1 cellular context compared by ENCODE assay signal in the genomic region with DNA sequence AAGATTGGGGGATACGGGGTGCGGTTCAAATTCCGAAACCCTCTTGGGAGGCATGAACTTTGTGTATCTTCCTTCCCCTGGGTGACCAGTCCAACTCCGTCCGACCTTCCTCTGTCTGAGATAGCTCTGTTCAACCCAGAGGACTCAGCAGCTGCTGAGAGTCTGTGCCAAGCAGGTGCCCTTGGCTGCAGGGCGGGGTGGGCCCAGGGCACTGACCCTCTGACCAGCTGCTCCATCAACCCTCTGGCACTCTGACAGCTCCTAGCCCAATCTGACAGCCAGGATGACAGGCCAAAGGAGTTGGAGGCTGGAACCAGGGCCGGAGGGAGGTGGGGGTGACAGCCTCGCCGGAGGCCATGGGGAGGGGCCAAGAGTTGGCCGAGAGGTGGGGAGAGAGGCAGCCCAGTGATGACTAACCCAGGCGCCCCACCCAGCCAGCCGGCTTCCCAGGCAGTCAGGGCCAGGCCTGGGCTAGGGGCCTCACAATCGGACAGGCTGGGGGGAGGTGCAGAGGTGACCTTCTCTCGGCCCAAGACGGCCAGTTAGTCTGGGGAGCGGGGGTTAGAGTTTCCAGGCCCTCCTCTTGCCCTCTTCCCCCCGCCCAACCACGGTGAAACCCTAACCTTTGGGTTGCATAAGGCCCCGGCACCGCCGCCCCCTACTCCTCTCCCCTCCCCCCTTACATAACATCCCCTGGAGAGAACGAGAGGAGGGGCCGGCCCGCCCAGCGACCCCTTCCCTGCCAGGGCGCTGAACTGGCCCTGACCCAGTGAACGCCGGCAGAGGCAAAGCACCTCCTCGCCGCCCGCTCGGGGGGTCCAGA.
TF ChIP-seq lines count a peak whose summit lies in the region.

No MANE protein-coding gene starts in this region.

TF ChIP-seq in WTC11, 78 proteins besides CTCF, POLR2A, EP300 and RAD21 (continued from another document):
- no peak for TF ChIP-seq FOXP1 (CRISPR knock-in tag; IDR thresholded peaks at IDR 0.05; ENCODE audit: borderline replicate concordance)
- TF ChIP-seq ZNF263 (CRISPR knock-in tag; IDR thresholded peaks at IDR 0.05; ENCODE audit: low read depth): no peak
- no peak for TF ChIP-seq ZNF396 (CRISPR knock-in tag; IDR thresholded peaks at IDR 0.05; ENCODE audit: borderline replicate concordance)
- TF ChIP-seq, protein P1, sequence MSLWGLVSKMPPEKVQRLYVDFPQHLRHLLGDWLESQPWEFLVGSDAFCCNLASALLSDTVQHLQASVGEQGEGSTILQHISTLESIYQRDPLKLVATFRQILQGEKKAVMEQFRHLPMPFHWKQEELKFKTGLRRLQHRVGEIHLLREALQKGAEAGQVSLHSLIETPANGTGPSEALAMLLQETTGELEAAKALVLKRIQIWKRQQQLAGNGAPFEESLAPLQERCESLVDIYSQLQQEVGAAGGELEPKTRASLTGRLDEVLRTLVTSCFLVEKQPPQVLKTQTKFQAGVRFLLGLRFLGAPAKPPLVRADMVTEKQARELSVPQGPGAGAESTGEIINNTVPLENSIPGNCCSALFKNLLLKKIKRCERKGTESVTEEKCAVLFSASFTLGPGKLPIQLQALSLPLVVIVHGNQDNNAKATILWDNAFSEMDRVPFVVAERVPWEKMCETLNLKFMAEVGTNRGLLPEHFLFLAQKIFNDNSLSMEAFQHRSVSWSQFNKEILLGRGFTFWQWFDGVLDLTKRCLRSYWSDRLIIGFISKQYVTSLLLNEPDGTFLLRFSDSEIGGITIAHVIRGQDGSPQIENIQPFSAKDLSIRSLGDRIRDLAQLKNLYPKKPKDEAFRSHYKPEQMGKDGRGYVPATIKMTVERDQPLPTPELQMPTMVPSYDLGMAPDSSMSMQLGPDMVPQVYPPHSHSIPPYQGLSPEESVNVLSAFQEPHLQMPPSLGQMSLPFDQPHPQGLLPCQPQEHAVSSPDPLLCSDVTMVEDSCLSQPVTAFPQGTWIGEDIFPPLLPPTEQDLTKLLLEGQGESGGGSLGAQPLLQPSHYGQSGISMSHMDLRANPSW (CRISPR knock-in tag; conservative IDR thresholded peaks at IDR 0.05; ENCODE audit: low read depth): no peak
- no peak for TF ChIP-seq CREB1 (CRISPR knock-in tag; IDR thresholded peaks at IDR 0.05)
- TF ChIP-seq, protein P2, sequence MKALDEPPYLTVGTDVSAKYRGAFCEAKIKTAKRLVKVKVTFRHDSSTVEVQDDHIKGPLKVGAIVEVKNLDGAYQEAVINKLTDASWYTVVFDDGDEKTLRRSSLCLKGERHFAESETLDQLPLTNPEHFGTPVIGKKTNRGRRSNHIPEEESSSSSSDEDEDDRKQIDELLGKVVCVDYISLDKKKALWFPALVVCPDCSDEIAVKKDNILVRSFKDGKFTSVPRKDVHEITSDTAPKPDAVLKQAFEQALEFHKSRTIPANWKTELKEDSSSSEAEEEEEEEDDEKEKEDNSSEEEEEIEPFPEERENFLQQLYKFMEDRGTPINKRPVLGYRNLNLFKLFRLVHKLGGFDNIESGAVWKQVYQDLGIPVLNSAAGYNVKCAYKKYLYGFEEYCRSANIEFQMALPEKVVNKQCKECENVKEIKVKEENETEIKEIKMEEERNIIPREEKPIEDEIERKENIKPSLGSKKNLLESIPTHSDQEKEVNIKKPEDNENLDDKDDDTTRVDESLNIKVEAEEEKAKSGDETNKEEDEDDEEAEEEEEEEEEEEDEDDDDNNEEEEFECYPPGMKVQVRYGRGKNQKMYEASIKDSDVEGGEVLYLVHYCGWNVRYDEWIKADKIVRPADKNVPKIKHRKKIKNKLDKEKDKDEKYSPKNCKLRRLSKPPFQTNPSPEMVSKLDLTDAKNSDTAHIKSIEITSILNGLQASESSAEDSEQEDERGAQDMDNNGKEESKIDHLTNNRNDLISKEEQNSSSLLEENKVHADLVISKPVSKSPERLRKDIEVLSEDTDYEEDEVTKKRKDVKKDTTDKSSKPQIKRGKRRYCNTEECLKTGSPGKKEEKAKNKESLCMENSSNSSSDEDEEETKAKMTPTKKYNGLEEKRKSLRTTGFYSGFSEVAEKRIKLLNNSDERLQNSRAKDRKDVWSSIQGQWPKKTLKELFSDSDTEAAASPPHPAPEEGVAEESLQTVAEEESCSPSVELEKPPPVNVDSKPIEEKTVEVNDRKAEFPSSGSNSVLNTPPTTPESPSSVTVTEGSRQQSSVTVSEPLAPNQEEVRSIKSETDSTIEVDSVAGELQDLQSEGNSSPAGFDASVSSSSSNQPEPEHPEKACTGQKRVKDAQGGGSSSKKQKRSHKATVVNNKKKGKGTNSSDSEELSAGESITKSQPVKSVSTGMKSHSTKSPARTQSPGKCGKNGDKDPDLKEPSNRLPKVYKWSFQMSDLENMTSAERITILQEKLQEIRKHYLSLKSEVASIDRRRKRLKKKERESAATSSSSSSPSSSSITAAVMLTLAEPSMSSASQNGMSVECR (CRISPR knock-in tag; IDR thresholded peaks at IDR 0.05; ENCODE audit: borderline replicate concordance): no peak
- no peak for TF ChIP-seq SOX15 (CRISPR knock-in tag; IDR thresholded peaks at IDR 0.05)
